21 cellular contexts compared by ENCODE assay signal in the genomic region with DNA sequence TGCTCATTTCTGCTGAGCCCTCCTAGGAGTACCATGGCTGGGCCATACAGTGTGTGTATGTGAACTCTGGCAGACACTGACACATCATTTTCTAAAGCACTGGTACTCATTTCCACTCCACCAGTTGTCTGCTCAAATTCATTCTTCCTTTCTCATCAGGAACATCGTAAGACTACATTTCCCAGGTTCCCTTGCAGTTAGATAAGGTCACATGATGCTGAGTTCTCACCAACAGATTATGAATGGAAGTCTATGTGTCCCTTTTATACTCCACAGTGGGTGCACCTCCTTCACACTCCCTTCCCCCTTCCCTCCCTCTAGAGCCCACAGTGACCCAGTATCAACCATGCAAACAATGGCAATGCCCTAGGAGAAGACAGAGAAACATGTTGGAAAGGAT. TPM values are rescaled to one million over a fixed set of nuclear protein-coding genes. Genes with fewer than 3 reads are reported as not detected.
DNase-seq lines count a peak whose midpoint lies in the region; ATAC-seq, FAIRE-seq and TF ChIP-seq lines count a peak whose summit lies in the region.
"Had no signal": no experiment of that assay in that cellular context is flagged by ENCODE, and none has a peak within 500 bp of the region (broad histone marks: within the 10 kb centered on the region; RNA-seq: fewer than 3 reads in every experiment).

No MANE protein-coding gene starts in this region.

- H3K9me2 ChIP-seq in SK-N-SH, result no peaks in the 10 kb centered on the region
- no peaks in the 10 kb centered on the region for H3K9me2 ChIP-seq in Karpas-422 (replicated peaks; ENCODE audit: insufficient read depth, low read length)

- no peak for TF ChIP-seq EP300 in SK-N-SH (IDR thresholded peaks at IDR 0.05; ENCODE audit: borderline replicate concordance in 1 of 2, low read depth in 1 of 2, low read length in 1 of 2)
- TF ChIP-seq EP300 in GM12878 (IDR thresholded peaks at IDR 0.05; ENCODE audit: borderline replicate concordance in 1 of 2, control insufficient read depth in 1 of 2, low read depth in 2 of 2, low read length in 2 of 2), result no peak

- H2AK5ac ChIP-seq in mesendoderm (ENCODE audit: low read length), result no peak overlapping the region

- H3K9ac ChIP-seq in SK-N-SH (no peak overlapping the region), Karpas-422 (ENCODE audit: low read length) (no peak overlapping the region), GM12878 (ENCODE audit: control insufficient read depth, insufficient read depth, low read length) (no peak overlapping the region), mesendoderm (ENCODE audit: low read length) (no peak overlapping the region)

- H2BK120ac ChIP-seq in mesendoderm (ENCODE audit: low read depth, low read length), result no peak overlapping the region

- H3F3A ChIP-seq in SK-N-SH (replicated peaks; ENCODE audit: insufficient read depth), result no peaks in the 10 kb centered on the region

- FAIRE-seq in GM12878 (lab: Jason Lieb, UNC) (no peak), frontal cortex (lab: Jason Lieb, UNC) (no peak)

- TF ChIP-seq POLR2A in GM12878 (IDR thresholded peaks at IDR 0.05; ENCODE audit: low read depth, low read length), result no peak

- ATAC-seq in SK-N-SH treated with all-trans-retinoic acid at 6 μM for 48 hours, result no peak
- ATAC-seq in GM12878, result no peak
- ATAC-seq in GM18861 (IDR thresholded peaks at IDR 0.05; ENCODE audit: unreplicated experiment), result no peak

- WGBS in SK-N-SH (ENCODE audit: low lambda C conversion rate), result 5% methylated on average over 1 of the region's 1 CpG
- 0% methylated on average over 1 of the region's 1 CpG for WGBS in GM12878 (ENCODE audit: insufficient coverage, insufficient replicate concordance, low lambda C conversion rate, missing lambda C conversion rate)
- no CpG with 5 or more reads among the region's 1 CpG for WGBS in mesendoderm (ENCODE audit: extremely low coverage, insufficient coverage, low lambda C conversion rate)

- in situ Hi-C loops in GM12878 (cut with MboI), result no loop called here

- SMC1A ChIA-PET in GM12878 (lab: Charles Lee; ENCODE audit: uncharacterized antibody, unreplicated experiment), result no interaction called here

- no peak overlapping the region for H3K23ac ChIP-seq in mesendoderm (ENCODE audit: low read length)

- H2AFZ ChIP-seq in SK-N-SH (ENCODE audit: low read depth) (no peak overlapping the region), Karpas-422 (ENCODE audit: low read length) (no peak overlapping the region), GM12878 (ENCODE audit: control insufficient read depth, low read depth, low read length) (no peak overlapping the region)

- H3K27me3 ChIP-seq in SK-N-SH (ENCODE audit: insufficient read depth), result no peaks in the 10 kb centered on the region; the same call in 1 of the 2 replicates
- no peaks in the 10 kb centered on the region for H3K27me3 ChIP-seq in Karpas-422 (ENCODE audit: low read length)
- no peaks in the 10 kb centered on the region for H3K27me3 ChIP-seq in GM12878 (replicated peaks in 1 of 2; ENCODE audit: control insufficient read depth in 2 of 2, insufficient read depth in 2 of 2, low read length in 1 of 2)
- no peaks in the 10 kb centered on the region for H3K27me3 ChIP-seq in mesendoderm (ENCODE audit: insufficient read depth, low read length, poor library complexity)
- H3K27me3 ChIP-seq: Peyer's patch had no signal

- H3K4me1 ChIP-seq in SK-N-SH (ENCODE audit: control insufficient read depth in 1 of 2, insufficient read depth in 2 of 2, low read depth in 1 of 2, low read length in 1 of 2) (no peaks in the 10 kb centered on the region), Karpas-422 (ENCODE audit: low read length) (peaks cover 9% of the 10 kb centered on the region), GM12878 (ENCODE audit: control insufficient read depth, insufficient read depth, low read length) (no peaks in the 10 kb centered on the region), mesendoderm (ENCODE audit: control insufficient read depth, low read depth, low read length) (no peaks in the 10 kb centered on the region)
- H3K4me1 ChIP-seq: Peyer's patch had no signal

- H3K27ac ChIP-seq in SK-N-SH (ENCODE audit: low read depth in 2 of 2, low read length in 1 of 2) (no peak overlapping the region), Karpas-422 (ENCODE audit: low read length) (no peak overlapping the region), GM12878 (ENCODE audit: control insufficient read depth, insufficient read depth) (no peak overlapping the region), mesendoderm (ENCODE audit: low read depth, low read length) (no peak overlapping the region)
- H3K27ac ChIP-seq: Peyer's patch, SK-N-MC had no signal

- H3K18ac ChIP-seq in mesendoderm (ENCODE audit: low read length), result no peak overlapping the region

- H4K20me1 ChIP-seq in SK-N-SH (ENCODE audit: insufficient read depth), result no peaks in the 10 kb centered on the region
- no peaks in the 10 kb centered on the region for H4K20me1 ChIP-seq in Karpas-422 (ENCODE audit: insufficient read depth, low read depth, low read length)
- no peaks in the 10 kb centered on the region for H4K20me1 ChIP-seq in GM12878 (ENCODE audit: control insufficient read depth, insufficient read depth)

- CTCF ChIA-PET in SK-N-SH (lab: Yijun Ruan, JAX) (interaction anchor here (0.9 to 3.8 kb wide), 4 partner anchors 8 to 283 kb away, joined by 4 to 25 read pairs (median 12); no protein-coding TSS in a partner anchor), GM12878 (lab: Yijun Ruan, JAX) (no interaction called here), HEK293T (lab: Yijun Ruan, JAX) (no interaction called here)

- intact Hi-C loops in GM12878 (cut with micrococcal nuclease; ENCODE audit: unreplicated experiment), result no loop called here

- BruUV-seq in GM12878 (replicated peaks; lab: Mats Ljungman, UMichigan), result no TSS peak

- no peak overlapping the region for H3K4ac ChIP-seq in mesendoderm (ENCODE audit: low read depth, low read length)

- POLR2A ChIA-PET in SK-N-SH (lab: Yijun Ruan, JAX) (no interaction called here), GM12878 (lab: Charles Lee) (no interaction called here), HEK293T (lab: Yijun Ruan, JAX) (no interaction called here)

- no peak overlapping the region for H3K56ac ChIP-seq in mesendoderm (ENCODE audit: low read length)

- no peak overlapping the region for H2BK5ac ChIP-seq in mesendoderm (ENCODE audit: low read length)

- no peak overlapping the region for H4K5ac ChIP-seq in mesendoderm (ENCODE audit: low read length)

- RAD21 ChIA-PET in GM12878 (lab: Charles Lee; ENCODE audit: unreplicated experiment), result no interaction called here

- TF ChIP-seq CTCF in SK-N-SH (IDR thresholded peaks at IDR 0.05) (no peak), GM12878 (IDR thresholded peaks at IDR 0.05 in 2 of 3, conservative IDR thresholded peaks at IDR 0.05 in 1 of 3; ENCODE audit: control insufficient read depth in 2 of 3, extremely low read depth in 1 of 3, insufficient read depth in 1 of 3, low read depth in 3 of 3, low read length in 3 of 3) (no peak)

- H3K79me2 ChIP-seq in SK-N-SH (ENCODE audit: insufficient read depth) (no peaks in the 10 kb centered on the region), Karpas-422 (ENCODE audit: low read length) (no peaks in the 10 kb centered on the region), GM12878 (ENCODE audit: control insufficient read depth, insufficient read depth, low read length) (no peaks in the 10 kb centered on the region), mesendoderm (ENCODE audit: control insufficient read depth, insufficient read depth, low read length) (no peaks in the 10 kb centered on the region)

- H3K79me1 ChIP-seq in mesendoderm (ENCODE audit: low read length), result no peaks in the 10 kb centered on the region

- H3K4me3 ChIP-seq in SK-N-SH (ENCODE audit: low read depth in 2 of 2, low read length in 1 of 2) (no peak overlapping the region), Karpas-422 (ENCODE audit: low read length) (no peak overlapping the region), GM12878 (no peak overlapping the region), mesendoderm (ENCODE audit: low read length) (no peak overlapping the region)
- H3K4me3 ChIP-seq: Peyer's patch, SK-N-MC had no signal

- DNase-seq in SK-N-SH (no peak), Karpas-422 (peak; percentile 58), GM12878 (ENCODE audit: low read depth, low spot score) (no peak), mesendoderm (peak; percentile 41), HEK293T (ENCODE audit: extremely low spot score) (no peak), frontal cortex (ENCODE audit: low spot score in 2 of 2) (no peak)
- DNase-seq: 8988T, ACHN, Kasumi-1, MV-4-11, NCI-H2029 treated with DMSO at 0.1 percent for 48 hours, NCI-H446 treated with DMSO at 0.1 percent for 48 hours, Peyer's patch, SHP77 treated with DMSO at 0.1 percent for 48 hours, T-helper 2 cell had no signal

- H3K4me2 ChIP-seq in SK-N-SH (no peak overlapping the region), Karpas-422 (ENCODE audit: low read depth, low read length, poor library complexity, severe bottlenecking) (no peak overlapping the region), GM12878 (ENCODE audit: control insufficient read depth, insufficient read depth) (no peak overlapping the region), mesendoderm (ENCODE audit: low read length) (no peak overlapping the region)

- H3K9me3 ChIP-seq in SK-N-SH (no peaks in the 10 kb centered on the region), Karpas-422 (ENCODE audit: low read length) (no peaks in the 10 kb centered on the region), GM12878 (replicated peaks; ENCODE audit: control insufficient read depth, insufficient read depth, low read length) (no peaks in the 10 kb centered on the region)
- H3K9me3 ChIP-seq: Peyer's patch had no signal

- TF ChIP-seq RAD21 in SK-N-SH (IDR thresholded peaks at IDR 0.05; ENCODE audit: low read length), result no peak
- TF ChIP-seq RAD21 in GM12878 (IDR thresholded peaks at IDR 0.05; ENCODE audit: insufficient read depth, low read depth, low read length), result no peak

- no peak overlapping the region for H2BK15ac ChIP-seq in mesendoderm (replicated peaks; ENCODE audit: low read depth)

- H3K36me3 ChIP-seq in SK-N-SH (replicated peaks in 1 of 2; ENCODE audit: control insufficient read depth in 1 of 2, insufficient read depth in 2 of 2, low read length in 1 of 2), result no peaks in the 10 kb centered on the region
- no peaks in the 10 kb centered on the region for H3K36me3 ChIP-seq in Karpas-422 (ENCODE audit: insufficient read depth, low read length)
- no peaks in the 10 kb centered on the region for H3K36me3 ChIP-seq in GM12878 (ENCODE audit: control insufficient read depth in 2 of 2, insufficient read depth in 2 of 2, low read length in 1 of 2)
- no peaks in the 10 kb centered on the region for H3K36me3 ChIP-seq in mesendoderm (ENCODE audit: control insufficient read depth, insufficient read depth, low read length)
- H3K36me3 ChIP-seq: Peyer's patch had no signal

- H4K8ac ChIP-seq in mesendoderm (ENCODE audit: low read depth, low read length), result no peak overlapping the region

RNA-seq across cellular contexts. Expression of a gene that starts 38.3 kb away (rescaled TPM):
- polyA plus RNA-seq in SK-N-SH (2012; rRNA removed) (not detected in 2 replicates), GM12878 (2011; rRNA removed) (not detected in 2 replicates), GM12878 (2014; fragmentation: Illumina TruSeq; extraction: Trizol) (not detected in 2 replicates), GM12878 (2014; fragmentation: Nextera tagmentation; extraction: Ambion mirVana) (not detected), GM12878 (2014; rRNA removed) (not detected in 2 replicates), GM12878 (2016; fragmentation: Nextera tagmentation; extraction: Ambion mirVana) (not detected)
- not detected in 2 replicates for polyA plus RNA-seq in SK-N-SH (2012; cell fraction: cytosol; rRNA removed)
- polyA plus RNA-seq in SK-N-SH (2012; cell fraction: nucleus; rRNA removed), result not detected in 2 replicates
- total RNA-seq in Karpas-422 (2014; rRNA removed; shearing (Covaris generic); ENCODE audit: low replicate concordance), result 0.07 TPM in 1 of 2 replicates, not detected in the other
- not detected in 2 replicates for total RNA-seq in GM12878 (2013; cell fraction: nucleolus; rRNA removed)
- total RNA-seq in GM12878 (2014; rRNA removed) (not detected in 2 replicates), GM12878 (2014; rRNA removed; fragmentation: Illumina TruSeq; extraction: Trizol) (not detected in 2 replicates), GM12878 (2021) (not detected in 2 replicates), frontal cortex (under 0.01 TPM)
- polyA plus RNA-seq in GM12878 (2011; ENCODE audit: low read depth), result not detected
- not detected in 2 replicates for polyA plus RNA-seq in GM12878 (2011; cell fraction: cytosol; rRNA removed)
- not detected in 2 replicates for polyA plus RNA-seq in GM12878 (2011; cell fraction: nucleus; rRNA removed)
- not detected in 2 replicates for polyA plus RNA-seq in GM12878 (2012)
- not detected in 2 replicates for polyA minus RNA-seq in GM12878 (2011; rRNA and poly(A)+ RNA removed)
- polyA minus RNA-seq in GM12878 (2011; cell fraction: cytosol; rRNA and poly(A)+ RNA removed), result not detected in 2 replicates
- not detected in 2 replicates for polyA minus RNA-seq in GM12878 (2011; cell fraction: nucleus; rRNA and poly(A)+ RNA removed)
- polyA plus RNA-seq in mesendoderm (2013, experiment 1 of 2), result 0.06 TPM
- polyA plus RNA-seq in mesendoderm (2013, experiment 2 of 2), result 0.01 TPM
- total RNA-seq: M059J, Peyer's patch had no signal
- polyA plus RNA-seq: BJ, IgD-negative memory B cell had no signal

Comparison
In these comparisons a context has a peak if more than half of its experiments do, and no peak if none do; other contexts are left out.
1. DNase-seq: peak in Karpas-422 (single experiment) and mesendoderm (single experiment); none in SK-N-SH (single experiment), GM12878 (single experiment), HEK293T (single experiment) and frontal cortex (0 of 2).